In the genomic region with DNA sequence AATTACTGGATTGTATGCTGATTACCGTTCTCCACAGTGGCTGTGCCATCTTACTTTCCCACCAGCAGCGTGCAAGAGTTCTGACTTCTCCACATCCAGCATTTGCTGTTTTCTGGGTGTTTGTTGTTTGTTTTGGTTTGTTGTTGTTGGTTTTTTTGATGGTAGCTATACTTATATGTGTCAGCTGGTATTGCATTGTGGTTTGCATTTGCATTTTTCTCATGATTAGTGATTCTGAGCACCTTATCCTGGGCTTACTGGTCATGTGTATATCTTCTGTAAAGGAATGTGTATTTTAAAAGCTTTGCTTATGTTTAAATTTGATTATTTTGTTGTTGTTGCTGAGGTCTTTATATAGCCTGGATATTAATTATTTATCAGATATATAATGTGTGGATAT, we compare ENCODE assay signal across 1 cellular context.
TF ChIP-seq lines count a peak whose summit lies in the region.

No MANE protein-coding gene starts in this region.

TF ChIP-seq in K562, 482 proteins besides CTCF, POLR2A, EP300 and RAD21 (continued from another document):
- TF ChIP-seq, protein P1, sequence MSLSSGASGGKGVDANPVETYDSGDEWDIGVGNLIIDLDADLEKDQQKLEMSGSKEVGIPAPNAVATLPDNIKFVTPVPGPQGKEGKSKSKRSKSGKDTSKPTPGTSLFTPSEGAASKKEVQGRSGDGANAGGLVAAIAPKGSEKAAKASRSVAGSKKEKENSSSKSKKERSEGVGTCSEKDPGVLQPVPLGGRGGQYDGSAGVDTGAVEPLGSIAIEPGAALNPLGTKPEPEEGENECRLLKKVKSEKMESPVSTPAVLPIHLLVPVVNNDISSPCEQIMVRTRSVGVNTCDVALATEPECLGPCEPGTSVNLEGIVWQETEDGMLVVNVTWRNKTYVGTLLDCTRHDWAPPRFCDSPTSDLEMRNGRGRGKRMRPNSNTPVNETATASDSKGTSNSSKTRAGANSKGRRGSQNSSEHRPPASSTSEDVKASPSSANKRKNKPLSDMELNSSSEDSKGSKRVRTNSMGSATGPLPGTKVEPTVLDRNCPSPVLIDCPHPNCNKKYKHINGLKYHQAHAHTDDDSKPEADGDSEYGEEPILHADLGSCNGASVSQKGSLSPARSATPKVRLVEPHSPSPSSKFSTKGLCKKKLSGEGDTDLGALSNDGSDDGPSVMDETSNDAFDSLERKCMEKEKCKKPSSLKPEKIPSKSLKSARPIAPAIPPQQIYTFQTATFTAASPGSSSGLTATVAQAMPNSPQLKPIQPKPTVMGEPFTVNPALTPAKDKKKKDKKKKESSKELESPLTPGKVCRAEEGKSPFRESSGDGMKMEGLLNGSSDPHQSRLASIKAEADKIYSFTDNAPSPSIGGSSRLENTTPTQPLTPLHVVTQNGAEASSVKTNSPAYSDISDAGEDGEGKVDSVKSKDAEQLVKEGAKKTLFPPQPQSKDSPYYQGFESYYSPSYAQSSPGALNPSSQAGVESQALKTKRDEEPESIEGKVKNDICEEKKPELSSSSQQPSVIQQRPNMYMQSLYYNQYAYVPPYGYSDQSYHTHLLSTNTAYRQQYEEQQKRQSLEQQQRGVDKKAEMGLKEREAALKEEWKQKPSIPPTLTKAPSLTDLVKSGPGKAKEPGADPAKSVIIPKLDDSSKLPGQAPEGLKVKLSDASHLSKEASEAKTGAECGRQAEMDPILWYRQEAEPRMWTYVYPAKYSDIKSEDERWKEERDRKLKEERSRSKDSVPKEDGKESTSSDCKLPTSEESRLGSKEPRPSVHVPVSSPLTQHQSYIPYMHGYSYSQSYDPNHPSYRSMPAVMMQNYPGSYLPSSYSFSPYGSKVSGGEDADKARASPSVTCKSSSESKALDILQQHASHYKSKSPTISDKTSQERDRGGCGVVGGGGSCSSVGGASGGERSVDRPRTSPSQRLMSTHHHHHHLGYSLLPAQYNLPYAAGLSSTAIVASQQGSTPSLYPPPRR (CRISPR knock-in tag; IDR thresholded peaks at IDR 0.05; ENCODE audit: borderline replicate concordance), result no peak
- TF ChIP-seq BDP1 (IDR thresholded peaks at IDR 0.05; ENCODE audit: insufficient read depth, insufficient read length) (no peak), NR2F6 (CRISPR knock-in tag; IDR thresholded peaks at IDR 0.05) (no peak), HDAC6 (IDR thresholded peaks at IDR 0.05; ENCODE audit: low read depth, low read length) (no peak), DPF2 (IDR thresholded peaks at IDR 0.05) (no peak), FOXP1 (CRISPR knock-in tag; IDR thresholded peaks at IDR 0.05) (no peak), TARDBP (IDR thresholded peaks at IDR 0.05) (no peak), NCOA2 (IDR thresholded peaks at IDR 0.05; ENCODE audit: partially characterized antibody in 2 of 2) (no peak), ARHGAP35 (IDR thresholded peaks at IDR 0.05; ENCODE audit: partially characterized antibody) (no peak)
- TF ChIP-seq, protein P2, sequence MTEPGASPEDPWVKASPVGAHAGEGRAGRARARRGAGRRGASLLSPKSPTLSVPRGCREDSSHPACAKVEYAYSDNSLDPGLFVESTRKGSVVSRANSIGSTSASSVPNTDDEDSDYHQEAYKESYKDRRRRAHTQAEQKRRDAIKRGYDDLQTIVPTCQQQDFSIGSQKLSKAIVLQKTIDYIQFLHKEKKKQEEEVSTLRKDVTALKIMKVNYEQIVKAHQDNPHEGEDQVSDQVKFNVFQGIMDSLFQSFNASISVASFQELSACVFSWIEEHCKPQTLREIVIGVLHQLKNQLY (CRISPR knock-in tag; conservative IDR thresholded peaks at IDR 0.05), result no peak
- TF ChIP-seq, protein P3, sequence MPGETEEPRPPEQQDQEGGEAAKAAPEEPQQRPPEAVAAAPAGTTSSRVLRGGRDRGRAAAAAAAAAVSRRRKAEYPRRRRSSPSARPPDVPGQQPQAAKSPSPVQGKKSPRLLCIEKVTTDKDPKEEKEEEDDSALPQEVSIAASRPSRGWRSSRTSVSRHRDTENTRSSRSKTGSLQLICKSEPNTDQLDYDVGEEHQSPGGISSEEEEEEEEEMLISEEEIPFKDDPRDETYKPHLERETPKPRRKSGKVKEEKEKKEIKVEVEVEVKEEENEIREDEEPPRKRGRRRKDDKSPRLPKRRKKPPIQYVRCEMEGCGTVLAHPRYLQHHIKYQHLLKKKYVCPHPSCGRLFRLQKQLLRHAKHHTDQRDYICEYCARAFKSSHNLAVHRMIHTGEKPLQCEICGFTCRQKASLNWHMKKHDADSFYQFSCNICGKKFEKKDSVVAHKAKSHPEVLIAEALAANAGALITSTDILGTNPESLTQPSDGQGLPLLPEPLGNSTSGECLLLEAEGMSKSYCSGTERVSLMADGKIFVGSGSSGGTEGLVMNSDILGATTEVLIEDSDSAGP (CRISPR knock-in tag; IDR thresholded peaks at IDR 0.05), result no peak
